In the genomic region with DNA sequence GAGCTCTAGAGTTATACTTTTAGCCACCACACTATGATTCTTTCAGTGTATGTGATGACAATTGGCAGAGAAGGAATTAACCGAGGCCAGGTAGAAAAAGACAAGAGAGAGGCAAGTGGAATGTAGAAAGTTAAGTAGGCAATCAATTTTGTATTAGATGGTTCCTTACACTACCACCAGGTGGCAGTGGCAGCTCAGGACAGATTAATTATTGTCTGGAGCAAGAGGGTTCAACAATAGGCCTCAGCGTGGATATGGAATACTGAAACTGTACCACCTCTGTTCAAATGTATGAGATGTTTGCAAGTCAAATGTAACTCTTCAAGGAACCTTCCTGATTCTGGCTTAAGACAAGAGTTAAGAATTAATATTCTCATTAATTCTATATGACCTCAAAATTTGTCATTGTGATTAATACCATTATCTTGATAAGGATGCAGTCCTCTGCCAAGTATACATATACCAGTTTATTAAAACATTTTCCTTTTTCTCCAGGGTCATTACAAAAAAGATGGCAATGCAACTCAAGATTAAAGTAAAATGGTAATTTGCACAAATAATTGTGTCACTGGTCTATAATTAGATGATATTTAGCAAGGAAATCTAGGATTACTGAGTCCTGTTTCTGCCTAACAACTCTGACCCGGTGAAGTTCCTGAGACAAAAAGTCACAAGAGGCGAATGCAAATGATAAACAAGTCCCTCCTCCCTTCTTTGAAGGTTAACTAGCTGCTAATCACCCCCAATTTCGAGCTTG, we compare ENCODE assay signal across 8 cellular contexts.
DNase-seq lines count a peak whose midpoint lies in the region; ATAC-seq, FAIRE-seq and TF ChIP-seq lines count a peak whose summit lies in the region.

No MANE protein-coding gene starts in this region.

- H3K27me3 Mint-ChIP-seq in activated CD4-positive, alpha-beta T cell treated with anti-CD3 and anti-CD28 coated beads, Interleukin-2, amount 10 ng/mL, durations not matched to agents 7 days and 5 days = no peaks in the 10 kb centered on the region

- DNase-seq in activated CD4-positive, alpha-beta T cell treated with anti-CD3 and anti-CD28 coated beads, Interleukin-2, amount 10 ng/mL, durations not matched to agents 7 days and 5 days = peak; percentile 32
- DNase-seq in activated CD4-positive, alpha-beta T cell treated with anti-CD3 and anti-CD28 coated beads for 1 hour = no peak
- DNase-seq in HuH-7 (ENCODE audit: low spot score) = peak; percentile 6
- peak; percentile 59 for DNase-seq in fibroblast of peridontal ligament (ENCODE audit: extremely low read depth)
- DNase-seq in pancreas = peak in 4 of 6 donors; percentile 12 to 39 (median 28)
- DNase-seq in NCI-H128 (lab: John Stamatoyannopoulos, UW; ENCODE audit: unreplicated experiment) = no peak

- H3K4me3 Mint-ChIP-seq in activated CD4-positive, alpha-beta T cell treated with anti-CD3 and anti-CD28 coated beads, Interleukin-2, amount 10 ng/mL, durations not matched to agents 7 days and 5 days = no peak overlapping the region

- no peak for FAIRE-seq in pancreas (lab: Jason Lieb, UNC)

- no peaks in the 10 kb centered on the region for H3K36me3 ChIP-seq in pancreas

- intact Hi-C loops in pancreas (cut with DNase I) = no loop called here

- peak; percentile 75 for ATAC-seq in GM21529 (IDR thresholded peaks at IDR 0.05; ENCODE audit: unreplicated experiment)
- peak; percentile 89 for ATAC-seq in SK-N-SH treated with all-trans-retinoic acid at 6 μM for 48 hours
- ATAC-seq in pancreas = peak in 3 of 4 donors; percentile 71 to 88 (median 76)

- no peak overlapping the region for H3K4me3 ChIP-seq in pancreas

- peak in 3 of 4 donors; percentile 45 to 53 (median 51) for TF ChIP-seq CTCF in pancreas (IDR thresholded peaks at IDR 0.05)

- POLR2A ChIA-PET in activated CD4-positive, alpha-beta T cell treated with anti-CD3 and anti-CD28 coated beads, Interleukin-2, amount 10 ng/mL, durations not matched to agents 7 days and 5 days (lab: Charles Lee) = no interaction called here

- H3K27ac Mint-ChIP-seq in activated CD4-positive, alpha-beta T cell treated with anti-CD3 and anti-CD28 coated beads, Interleukin-2, amount 10 ng/mL, durations not matched to agents 7 days and 5 days = no peak overlapping the region

- H3K4me1 ChIP-seq in pancreas = no peaks in the 10 kb centered on the region

- H3K36me3 Mint-ChIP-seq in activated CD4-positive, alpha-beta T cell treated with anti-CD3 and anti-CD28 coated beads, Interleukin-2, amount 10 ng/mL, durations not matched to agents 7 days and 5 days (ENCODE audit: low read depth) = no peaks in the 10 kb centered on the region

- H3K27me3 ChIP-seq in pancreas = no peaks in the 10 kb centered on the region

- CTCF ChIA-PET in activated CD4-positive, alpha-beta T cell treated with anti-CD3 and anti-CD28 coated beads, Interleukin-2, amount 10 ng/mL, durations not matched to agents 7 days and 5 days (lab: Charles Lee) = interaction anchor here (1.0 kb wide), 1 partner anchor 250 kb away, joined by 3 read pairs; no protein-coding TSS in a partner anchor

- no peak overlapping the region for H3K27ac ChIP-seq in pancreas

- no peaks in the 10 kb centered on the region for H3K9me3 Mint-ChIP-seq in activated CD4-positive, alpha-beta T cell treated with anti-CD3 and anti-CD28 coated beads, Interleukin-2, amount 10 ng/mL, durations not matched to agents 7 days and 5 days

- no peaks in the 10 kb centered on the region for H3K9me3 ChIP-seq in pancreas

- 20 to 23% methylated on average over 5 of the region's 5 CpGs for WGBS in pancreas, 2 donors

- peaks cover 3% of the 10 kb centered on the region for H3K4me1 Mint-ChIP-seq in activated CD4-positive, alpha-beta T cell treated with anti-CD3 and anti-CD28 coated beads, Interleukin-2, amount 10 ng/mL, durations not matched to agents 7 days and 5 days

TF ChIP-seq in SK-N-SH treated with all-trans-retinoic acid at 6 μM for 48 hours, 23 proteins besides CTCF, POLR2A, EP300 and RAD21:
- no peak for TF ChIP-seq RARB (CRISPR knock-in tag; IDR thresholded peaks at IDR 0.05)
- TF ChIP-seq ISL1 (CRISPR knock-in tag; IDR thresholded peaks at IDR 0.05) = 0 out of 2 replicates have a peak, but pooled peaks have one; percentile 16
- TF ChIP-seq, protein P1, sequence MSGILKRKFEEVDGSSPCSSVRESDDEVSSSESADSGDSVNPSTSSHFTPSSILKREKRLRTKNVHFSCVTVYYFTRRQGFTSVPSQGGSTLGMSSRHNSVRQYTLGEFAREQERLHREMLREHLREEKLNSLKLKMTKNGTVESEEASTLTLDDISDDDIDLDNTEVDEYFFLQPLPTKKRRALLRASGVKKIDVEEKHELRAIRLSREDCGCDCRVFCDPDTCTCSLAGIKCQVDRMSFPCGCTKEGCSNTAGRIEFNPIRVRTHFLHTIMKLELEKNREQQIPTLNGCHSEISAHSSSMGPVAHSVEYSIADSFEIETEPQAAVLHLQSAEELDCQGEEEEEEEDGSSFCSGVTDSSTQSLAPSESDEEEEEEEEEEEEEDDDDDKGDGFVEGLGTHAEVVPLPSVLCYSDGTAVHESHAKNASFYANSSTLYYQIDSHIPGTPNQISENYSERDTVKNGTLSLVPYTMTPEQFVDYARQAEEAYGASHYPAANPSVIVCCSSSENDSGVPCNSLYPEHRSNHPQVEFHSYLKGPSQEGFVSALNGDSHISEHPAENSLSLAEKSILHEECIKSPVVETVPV (CRISPR knock-in tag; IDR thresholded peaks at IDR 0.05) = no peak
TF ChIP-seq in SK-N-SH treated with all-trans-retinoic acid at 6 μM for 48 hours: peak in this region for 1.

Comparison
In these comparisons a context has a peak if more than half of its experiments do, and no peak if none do; other contexts are left out.
1. DNase-seq: peak in activated CD4-positive, alpha-beta T cell treated with anti-CD3 and anti-CD28 coated beads, Interleukin-2, amount 10 ng/mL, durations not matched to agents 7 days and 5 days (single experiment), HuH-7 (single experiment), fibroblast of peridontal ligament (single experiment) and pancreas (4 of 6); none in activated CD4-positive, alpha-beta T cell treated with anti-CD3 and anti-CD28 coated beads for 1 hour (single experiment) and NCI-H128 (single experiment).
2. Peak in every context shown above with its lines, with median percentiles within 50 percentile points of each other: ATAC-seq.